In the genomic region with DNA sequence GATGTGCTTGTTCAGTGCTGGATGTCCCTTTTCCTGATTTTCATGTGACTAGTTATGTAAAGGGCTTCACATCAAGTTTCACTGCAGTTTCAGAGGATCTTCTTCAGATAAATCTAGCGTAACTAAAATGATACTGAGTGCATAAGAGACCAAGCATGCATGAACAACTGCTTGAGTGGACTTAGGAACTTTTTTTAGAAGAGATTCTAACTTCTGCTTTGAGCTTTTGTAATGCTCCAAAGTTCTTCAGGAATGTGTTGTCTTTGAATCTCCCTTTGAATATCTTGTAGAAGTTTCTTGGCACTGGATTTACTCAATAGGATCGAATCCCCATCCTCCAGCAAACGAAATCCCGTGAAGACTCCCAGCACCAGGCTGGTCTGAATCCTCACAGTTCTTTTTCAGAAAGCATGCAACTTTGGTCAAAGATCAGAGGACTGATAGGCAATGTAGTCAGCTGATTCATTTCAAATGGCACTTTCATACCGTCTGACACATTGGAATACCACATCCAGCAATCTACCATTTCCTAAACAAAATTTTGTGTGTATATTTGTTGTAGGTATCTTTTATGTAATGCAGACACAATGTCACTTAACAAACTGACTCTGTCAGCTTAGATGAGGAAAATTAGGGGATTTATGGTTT, we compare ENCODE assay signal across 19 cellular contexts.
"Had no signal": no experiment of that assay in that cellular context is flagged by ENCODE, and none has a peak within 500 bp of the region (broad histone marks: within the 10 kb centered on the region; RNA-seq: fewer than 3 reads in every experiment).

No MANE protein-coding gene starts in this region.

- H3K9ac ChIP-seq: SK-N-SH had no signal

- DNase-seq: activated CD4-positive, alpha-beta memory T cell treated with anti-CD3 and anti-CD28 coated beads for 36 hours; activated naive CD8-positive, alpha-beta T cell treated with anti-CD3 and anti-CD28 coated beads for 36 hours; activated T-cell treated with anti-CD3 and anti-CD28 coated beads for 4 hours; amygdala; caudate nucleus; dorsolateral prefrontal cortex; heart left ventricle; left cardiac atrium; midbrain; ovary; SK-N-SH; stimulated activated CD4-positive, alpha-beta T cell treated with anti-CD3 and anti-CD28 coated beads, Interleukin-4, amount 100 ng/mL, for 24 hours had no signal

- H3K4me1 ChIP-seq: heart left ventricle had no signal

- H3K27ac ChIP-seq: dorsolateral prefrontal cortex, heart left ventricle, ovary, thoracic aorta had no signal

- ATAC-seq: heart left ventricle; left cardiac atrium; sciatic nerve; stimulated activated effector memory CD8-positive, alpha-beta T cell treated with anti-CD3 and anti-CD28 coated beads, Interleukin-12 subunit alpha, Interleukin-12 subunit beta, amount 100 ng/mL, for 72 hours had no signal

- H3K27me3 Mint-ChIP-seq: brain had no signal

- H3K4me3 Mint-ChIP-seq: activated CD4-positive, alpha-beta memory T cell treated with anti-CD3 and anti-CD28 coated beads for 36 hours; activated naive CD8-positive, alpha-beta T cell treated with anti-CD3 and anti-CD28 coated beads for 36 hours; activated T-helper 1 cell treated with anti-CD3 and anti-CD28 coated beads, Interleukin-12 subunit alpha, Interleukin-12 subunit beta, Interleukin-2, Interleukin-4 antibody, amounts not matched to agents 30 ng/mL and 10 ng/mL and 1 ng/mL, durations not matched to agents 14 hours and 24 hours and 36 hours; brain; stimulated activated effector memory CD8-positive, alpha-beta T cell treated with anti-CD3 and anti-CD28 coated beads, Interleukin-12 subunit alpha, Interleukin-12 subunit beta, amount 100 ng/mL, for 72 hours; T-helper 2 cell treated with Interferon-gamma antibody and Interleukin-4, amounts not matched to agents 5 μg/mL and 100 μg/mL, for 36 hours had no signal

- H3K9me3 ChIP-seq: heart left ventricle, ovary, SK-N-SH, thoracic aorta had no signal

- H3K9me3 Mint-ChIP-seq: activated CD4-positive, alpha-beta memory T cell treated with anti-CD3 and anti-CD28 coated beads for 36 hours; activated naive CD8-positive, alpha-beta T cell treated with anti-CD3 and anti-CD28 coated beads for 36 hours; activated T-helper 1 cell treated with anti-CD3 and anti-CD28 coated beads, Interleukin-12 subunit alpha, Interleukin-12 subunit beta, Interleukin-2, Interleukin-4 antibody, amounts not matched to agents 30 ng/mL and 10 ng/mL and 1 ng/mL, durations not matched to agents 14 hours and 24 hours and 36 hours; brain; stimulated activated effector memory CD8-positive, alpha-beta T cell treated with anti-CD3 and anti-CD28 coated beads, Interleukin-12 subunit alpha, Interleukin-12 subunit beta, amount 100 ng/mL, for 72 hours; T-helper 2 cell treated with Interferon-gamma antibody and Interleukin-4, amounts not matched to agents 5 μg/mL and 100 μg/mL, for 36 hours had no signal

- H3K36me3 Mint-ChIP-seq: activated CD4-positive, alpha-beta memory T cell treated with anti-CD3 and anti-CD28 coated beads for 36 hours; activated naive CD8-positive, alpha-beta T cell treated with anti-CD3 and anti-CD28 coated beads for 36 hours; brain; stimulated activated effector memory CD8-positive, alpha-beta T cell treated with anti-CD3 and anti-CD28 coated beads, Interleukin-12 subunit alpha, Interleukin-12 subunit beta, amount 100 ng/mL, for 72 hours had no signal

- H3K4me1 Mint-ChIP-seq: activated naive CD8-positive, alpha-beta T cell treated with anti-CD3 and anti-CD28 coated beads for 36 hours; stimulated activated effector memory CD8-positive, alpha-beta T cell treated with anti-CD3 and anti-CD28 coated beads, Interleukin-12 subunit alpha, Interleukin-12 subunit beta, amount 100 ng/mL, for 72 hours had no signal

- H3K9me2 ChIP-seq: SK-N-SH had no signal

- H3K27me3 ChIP-seq: dorsolateral prefrontal cortex, heart left ventricle, ovary had no signal

- H3K4me3 ChIP-seq: dorsolateral prefrontal cortex, heart left ventricle, lung, ovary, thoracic aorta had no signal

- H3K36me3 ChIP-seq: heart left ventricle, ovary, thoracic aorta had no signal

- H3K4me2 ChIP-seq: SK-N-SH had no signal

- H3K27ac Mint-ChIP-seq: activated CD4-positive, alpha-beta memory T cell treated with anti-CD3 and anti-CD28 coated beads for 36 hours; activated naive CD8-positive, alpha-beta T cell treated with anti-CD3 and anti-CD28 coated beads for 36 hours; activated T-helper 1 cell treated with anti-CD3 and anti-CD28 coated beads, Interleukin-12 subunit alpha, Interleukin-12 subunit beta, Interleukin-2, Interleukin-4 antibody, amounts not matched to agents 30 ng/mL and 10 ng/mL and 1 ng/mL, durations not matched to agents 14 hours and 24 hours and 36 hours; brain; stimulated activated effector memory CD8-positive, alpha-beta T cell treated with anti-CD3 and anti-CD28 coated beads, Interleukin-12 subunit alpha, Interleukin-12 subunit beta, amount 100 ng/mL, for 72 hours; T-helper 2 cell treated with Interferon-gamma antibody and Interleukin-4, amounts not matched to agents 5 μg/mL and 100 μg/mL, for 36 hours had no signal
